In the genomic region with DNA sequence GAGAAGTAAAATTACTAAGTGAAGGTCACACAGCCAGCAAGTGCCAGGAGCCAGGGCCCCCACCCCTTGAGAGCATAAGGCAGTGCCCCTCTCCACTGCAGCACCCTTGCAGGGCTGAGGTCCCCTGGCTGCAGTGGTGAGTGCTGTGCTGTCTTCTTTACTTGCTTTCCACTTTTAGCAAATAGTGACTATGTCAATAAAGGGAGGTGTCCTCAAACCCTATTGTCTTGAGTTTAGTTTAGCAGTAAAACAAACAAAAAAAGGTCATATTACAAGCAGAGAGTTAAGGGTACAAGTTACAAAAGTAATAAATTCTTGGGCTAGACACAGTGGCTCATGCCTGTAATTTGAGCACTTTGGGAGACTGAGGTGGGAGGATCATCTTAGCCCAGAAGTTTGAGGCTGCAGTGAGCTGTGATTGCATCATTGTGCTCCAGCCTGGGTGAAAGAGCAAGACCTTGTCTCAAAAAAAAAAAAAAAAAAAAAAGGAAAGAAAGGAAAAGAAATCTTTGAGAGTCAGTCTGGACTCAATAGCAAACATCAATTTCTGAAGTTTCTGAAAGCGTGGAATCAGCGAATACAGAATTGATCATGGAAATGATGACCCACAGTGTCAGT, we compare ENCODE assay signal across 21 cellular contexts. TPM values are rescaled to one million over a fixed set of nuclear protein-coding genes. Genes with fewer than 3 reads are reported as not detected.
DNase-seq lines count a peak whose midpoint lies in the region; ATAC-seq and TF ChIP-seq lines count a peak whose summit lies in the region.
"Had no signal": no experiment of that assay in that cellular context is flagged by ENCODE, and none has a peak within 500 bp of the region (broad histone marks: within the 10 kb centered on the region; RNA-seq: fewer than 3 reads in every experiment).

No MANE protein-coding gene starts in this region.

- intact Hi-C loops in mucosa of descending colon (cut with DNase I, micrococcal nuclease) (no loop called here), ascending aorta (cut with DNase I) (no loop called here)

- DNase-seq in EH (ENCODE audit: low read depth) (peak; percentile 27), HuH-7 (ENCODE audit: low spot score) (peak; percentile 70), adipocyte (ENCODE audit: low read depth) (peak; percentile 7), mucosa of descending colon (peak in 1 of 3 donors; percentile 46), WERI-Rb-1 (no peak), GF-D8 (lab: John Stamatoyannopoulos, UW) (no peak), ascending aorta (ENCODE audit: low spot score in 2 of 2) (no peak)
- DNase-seq: activated CD4-positive, alpha-beta T cell treated with anti-CD3 and anti-CD28 coated beads, Interleukin-2, amount 50 U/mL, for 1 hour; activated effector memory CD4-positive, alpha-beta T cell treated with anti-CD3 and anti-CD28 coated beads, Interleukin-2, amount 50 U/mL, for 16 hours; activated naive CD8-positive, alpha-beta T cell treated with anti-CD3 and anti-CD28 coated beads, Interleukin-2, amount 50 U/mL, for 24 hours; cortex of kidney; foreskin melanocyte; Kasumi-1; NCI-H2107; NCI-H524 treated with DMSO at 0.1 percent for 48 hours; Right ventricle myocardium superior; stimulated activated CD4-positive, alpha-beta T cell treated with anti-CD3 and anti-CD28 coated beads, Interleukin-4, amount 100 ng/mL, for 24 hours; T-helper 1 cell; trophoblast cell had no signal

- H3K4me3 ChIP-seq in adipocyte (ENCODE audit: low read length) (no peak overlapping the region), mucosa of descending colon (no peak overlapping the region), WERI-Rb-1 (ENCODE audit: low read depth, low read length) (no peak overlapping the region), ascending aorta (no peak overlapping the region)
- H3K4me3 ChIP-seq: hepatocyte, lung had no signal

- H3K27me3 ChIP-seq in adipocyte (replicated peaks; ENCODE audit: control insufficient read depth, insufficient read depth, low read length) (no peaks in the 10 kb centered on the region), WERI-Rb-1 (ENCODE audit: insufficient read depth, low read depth, severe bottlenecking) (no peaks in the 10 kb centered on the region), ascending aorta (no peaks in the 10 kb centered on the region)
- H3K27me3 ChIP-seq: hepatocyte had no signal

- no peak overlapping the region for H3K9ac ChIP-seq in adipocyte (ENCODE audit: low read length)

- H3K4me1 ChIP-seq in adipocyte (ENCODE audit: control insufficient read depth, insufficient read depth, low read length) = peaks cover 6% of the 10 kb centered on the region
- peaks cover 3% of the 10 kb centered on the region for H3K4me1 ChIP-seq in mucosa of descending colon (ENCODE audit: low read depth)
- H3K4me1 ChIP-seq in ascending aorta = no peaks in the 10 kb centered on the region

- TF ChIP-seq CTCF in mucosa of descending colon (IDR thresholded peaks at IDR 0.05) = no peak
- no peak for TF ChIP-seq CTCF in WERI-Rb-1 (IDR thresholded peaks at IDR 0.05; ENCODE audit: low read depth, low read length)
- TF ChIP-seq CTCF in ascending aorta (IDR thresholded peaks at IDR 0.05) = no peak

- H3K36me3 ChIP-seq in adipocyte (ENCODE audit: control insufficient read depth, insufficient read depth, low read length, severe bottlenecking) (no peaks in the 10 kb centered on the region), mucosa of descending colon (ENCODE audit: low read depth) (no peaks in the 10 kb centered on the region), WERI-Rb-1 (no peaks in the 10 kb centered on the region), ascending aorta (no peaks in the 10 kb centered on the region)

- H3K9me3 ChIP-seq in adipocyte (ENCODE audit: control insufficient read depth, low read length) = peaks cover 17% of the 10 kb centered on the region
- H3K9me3 ChIP-seq in mucosa of descending colon = peaks cover 7% of the 10 kb centered on the region
- H3K9me3 ChIP-seq in WERI-Rb-1 (ENCODE audit: severe bottlenecking) = no peaks in the 10 kb centered on the region
- peaks cover 0 to 6% of the 10 kb centered on the region in 2 donors for H3K9me3 ChIP-seq in ascending aorta

- peak; percentile 88 for ATAC-seq in mucosa of descending colon
- ATAC-seq: activated naive CD8-positive, alpha-beta T cell treated with anti-CD3 and anti-CD28 coated beads, Interleukin-2, amount 50 U/mL, for 24 hours had no signal

- H3K27ac ChIP-seq in WERI-Rb-1 (no peak overlapping the region), ascending aorta (no peak overlapping the region)
- H3K27ac ChIP-seq: hepatocyte had no signal

RNA-seq across cellular contexts. Expression of a gene that starts 39.0 kb away (rescaled TPM):
- total RNA-seq in mucosa of descending colon = 100 to 1,000 TPM in 2 of 3 donors, 10 to 100 TPM in 1; 91.6 to 188 (median 109) TPM
- 78.1 TPM for total RNA-seq in ascending aorta

Comparison
In these comparisons a context has a peak if more than half of its experiments do, and no peak if none do; other contexts are left out.
1. DNase-seq: peak in EH (single experiment), HuH-7 (single experiment) and adipocyte (single experiment); none in WERI-Rb-1 (single experiment), GF-D8 (single experiment) and ascending aorta (0 of 2).